In the genomic region with DNA sequence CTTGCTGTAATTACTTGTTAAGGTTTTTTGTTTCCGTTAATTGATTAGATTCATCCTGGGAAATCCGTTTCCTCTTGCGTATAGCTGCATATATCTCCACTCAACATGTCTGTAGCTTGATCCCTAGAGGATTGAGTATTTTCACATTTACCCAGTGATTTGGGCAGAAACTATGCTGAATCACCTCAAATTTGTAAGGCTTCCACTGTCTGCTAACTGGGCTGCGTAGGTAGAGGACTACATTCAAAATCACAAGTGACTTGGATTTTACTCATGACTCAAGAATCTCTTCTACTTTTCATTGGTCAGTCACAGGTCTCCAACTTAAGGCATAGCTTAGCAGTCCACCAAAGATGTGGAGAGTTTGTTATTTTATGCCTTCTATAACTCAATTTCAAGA, we compare ENCODE assay signal across 23 cellular contexts.
DNase-seq lines count a peak whose midpoint lies in the region; ATAC-seq, FAIRE-seq and TF ChIP-seq lines count a peak whose summit lies in the region.
"Had no signal": no experiment of that assay in that cellular context is flagged by ENCODE, and none has a peak within 500 bp of the region (broad histone marks: within the 10 kb centered on the region; RNA-seq: fewer than 3 reads in every experiment).

No MANE protein-coding gene starts in this region.

- TF ChIP-seq CTCF in brain microvascular endothelial cell (IDR thresholded peaks at IDR 0.05; ENCODE audit: low read depth, low read length, missing control alignments) (no peak), osteoblast (IDR thresholded peaks at IDR 0.05; ENCODE audit: extremely low read depth, low read depth, low read length) (no peak), smooth muscle cell (IDR thresholded peaks at IDR 0.05; ENCODE audit: borderline replicate concordance, insufficient read depth, poor library complexity, severe bottlenecking) (no peak), transverse colon (IDR thresholded peaks at IDR 0.05) (no peak), nephron progenitor cell (IDR thresholded peaks at IDR 0.05) (no peak)

- H3K79me2 ChIP-seq in osteoblast (ENCODE audit: insufficient read depth, low read length) (no peaks in the 10 kb centered on the region), smooth muscle cell (ENCODE audit: low read depth) (no peaks in the 10 kb centered on the region)

- ATAC-seq in activated T-helper 17 cell treated with anti-CD3 and anti-CD28 coated beads, Interleukin-2, amount 50 U/mL, for 72 hours (replicated peaks): no peak
- ATAC-seq: GM12878 had no signal

- no peak overlapping the region for H3K9ac ChIP-seq in smooth muscle cell (ENCODE audit: low read depth)
- H3K9ac ChIP-seq: BLaER1 had no signal

- no peak for TF ChIP-seq EP300 in transverse colon (IDR thresholded peaks at IDR 0.05; ENCODE audit: low read depth)

- TF ChIP-seq POLR2A in H54 (IDR thresholded peaks at IDR 0.05; ENCODE audit: low read depth, low read length) (no peak), transverse colon (IDR thresholded peaks at IDR 0.05) (no peak)

- 81% methylated on average over 4 of the region's 4 CpGs for WGBS in smooth muscle cell (ENCODE audit: low lambda C conversion rate)
- WGBS in transverse colon (ENCODE audit: low coverage in 1 of 2), 2 donors: 91 to 92% methylated on average over 4 of the region's 4 CpGs

- no peak overlapping the region for H2AFZ ChIP-seq in osteoblast (ENCODE audit: low read length)
- no peak overlapping the region for H2AFZ ChIP-seq in smooth muscle cell (ENCODE audit: low read depth)

- H3K4me1 ChIP-seq in osteoblast (ENCODE audit: insufficient read depth, low read length) (peaks cover 6% of the 10 kb centered on the region), smooth muscle cell (ENCODE audit: low read depth) (no peaks in the 10 kb centered on the region), transverse colon (no peaks in the 10 kb centered on the region)
- H3K4me1 ChIP-seq: BLaER1 had no signal

- H3K4me1 Mint-ChIP-seq in activated T-helper 17 cell treated with anti-CD3 and anti-CD28 coated beads, Interleukin-2, amount 50 U/mL, for 72 hours: no peaks in the 10 kb centered on the region
- no peaks in the 10 kb centered on the region for H3K4me1 Mint-ChIP-seq in nephron progenitor cell
- H3K4me1 Mint-ChIP-seq: B cell; CD14-positive monocyte; CD8-positive, alpha-beta memory T cell had no signal

- H3K36me3 Mint-ChIP-seq in activated T-helper 17 cell treated with anti-CD3 and anti-CD28 coated beads, Interleukin-2, amount 50 U/mL, for 72 hours (ENCODE audit: low read depth): no peaks in the 10 kb centered on the region
- no peaks in the 10 kb centered on the region for H3K36me3 Mint-ChIP-seq in nephron progenitor cell (ENCODE audit: low read depth)
- H3K36me3 Mint-ChIP-seq: CD14-positive monocyte; CD8-positive, alpha-beta memory T cell had no signal

- no peaks in the 10 kb centered on the region for H3F3A ChIP-seq in smooth muscle cell (ENCODE audit: low read depth)

- H3K9me3 ChIP-seq in osteoblast (ENCODE audit: low read depth, low read length) (no peaks in the 10 kb centered on the region), smooth muscle cell (replicated peaks; ENCODE audit: low read depth) (no peaks in the 10 kb centered on the region), transverse colon (no peaks in the 10 kb centered on the region)
- H3K9me3 ChIP-seq: BLaER1 had no signal

- no peak overlapping the region for H3K4me3 ChIP-seq in brain microvascular endothelial cell (ENCODE audit: low read depth, low read length)
- no peak overlapping the region for H3K4me3 ChIP-seq in osteoblast (ENCODE audit: insufficient read depth, low read length)
- H3K4me3 ChIP-seq in smooth muscle cell: no peak overlapping the region
- H3K4me3 ChIP-seq in transverse colon: no peak overlapping the region
- H3K4me3 ChIP-seq: BLaER1, GM12878 had no signal

- H3K36me3 ChIP-seq in brain microvascular endothelial cell (replicated peaks): no peaks in the 10 kb centered on the region
- H3K36me3 ChIP-seq in osteoblast (ENCODE audit: insufficient read depth, low read length): no peaks in the 10 kb centered on the region
- no peaks in the 10 kb centered on the region for H3K36me3 ChIP-seq in smooth muscle cell (ENCODE audit: low read depth)
- H3K36me3 ChIP-seq in transverse colon: peaks cover 0 to 2% (median 0%) of the 10 kb centered on the region in 4 donors
- H3K36me3 ChIP-seq: BLaER1 had no signal

- H3K4me2 ChIP-seq in osteoblast (ENCODE audit: insufficient read depth, low read length): peak overlapping the region; percentile 2
- H3K4me2 ChIP-seq in smooth muscle cell: no peak overlapping the region
- H3K4me2 ChIP-seq: BLaER1 had no signal

- H3K27me3 ChIP-seq in brain microvascular endothelial cell (replicated peaks) (no peaks in the 10 kb centered on the region), osteoblast (ENCODE audit: insufficient read depth, low read length) (no peaks in the 10 kb centered on the region), smooth muscle cell (ENCODE audit: low read depth) (no peaks in the 10 kb centered on the region), transverse colon (no peaks in the 10 kb centered on the region)
- H3K27me3 ChIP-seq: BLaER1 had no signal

- H3K27ac ChIP-seq in brain microvascular endothelial cell: no peak overlapping the region
- peak overlapping the region; percentile 73 for H3K27ac ChIP-seq in osteoblast (ENCODE audit: low read depth, low read length)
- H3K27ac ChIP-seq in smooth muscle cell (ENCODE audit: low read depth): peak overlapping the region; percentile 32
- H3K27ac ChIP-seq in transverse colon: no peak overlapping the region
- H3K27ac ChIP-seq: BLaER1 had no signal

- H3K27ac Mint-ChIP-seq in activated T-helper 17 cell treated with anti-CD3 and anti-CD28 coated beads, Interleukin-2, amount 50 U/mL, for 72 hours: no peak overlapping the region
- no peak overlapping the region for H3K27ac Mint-ChIP-seq in nephron progenitor cell
- H3K27ac Mint-ChIP-seq: B cell; CD14-positive monocyte; CD4-positive, alpha-beta T cell; CD8-positive, alpha-beta memory T cell had no signal

- H3K9me3 Mint-ChIP-seq in activated T-helper 17 cell treated with anti-CD3 and anti-CD28 coated beads, Interleukin-2, amount 50 U/mL, for 72 hours: no peaks in the 10 kb centered on the region
- no peaks in the 10 kb centered on the region for H3K9me3 Mint-ChIP-seq in nephron progenitor cell

- H4K20me1 ChIP-seq in osteoblast (ENCODE audit: insufficient read depth, low read length): no peaks in the 10 kb centered on the region
- no peaks in the 10 kb centered on the region for H4K20me1 ChIP-seq in smooth muscle cell (ENCODE audit: low read depth)
- H4K20me1 ChIP-seq: BLaER1 had no signal

- no peaks in the 10 kb centered on the region for H3K27me3 Mint-ChIP-seq in activated T-helper 17 cell treated with anti-CD3 and anti-CD28 coated beads, Interleukin-2, amount 50 U/mL, for 72 hours
- H3K27me3 Mint-ChIP-seq in nephron progenitor cell (ENCODE audit: low read depth, poor library complexity): no peaks in the 10 kb centered on the region
- H3K27me3 Mint-ChIP-seq: B cell; CD4-positive, alpha-beta T cell; CD8-positive, alpha-beta memory T cell had no signal

- no peak for DNase-seq in H54 (ENCODE audit: insufficient read length, low spot score)
- DNase-seq in brain microvascular endothelial cell: peak; percentile 7
- DNase-seq in osteoblast (ENCODE audit: insufficient read length, low spot score, missing footprints): no peak
- no peak for DNase-seq in smooth muscle cell (lab: John Stamatoyannopoulos, UW; ENCODE audit: unreplicated experiment)
- no peak for DNase-seq in foreskin melanocyte
- no peak for DNase-seq in transverse colon
- DNase-seq in nephron progenitor cell: no peak
- DNase-seq: CD4-positive, alpha-beta T cell; CD8-positive, alpha-beta memory T cell; DMS 273 treated with DMSO at 0.1 percent for 48 hours; DMS79; EL; GDM1; GOT3; H7; HCEC 1CT had no signal

- in situ Hi-C loops in brain microvascular endothelial cell (cut with HindIII; ENCODE audit: low pct_ligation_motif_present, low sequenced_read_pairs) (no loop called here), transverse colon (cut with MboI; ENCODE audit: low pct_ligation_motif_present in 1 of 4, low pct_unique_long_range_greater_than_20kb in 1 of 4, low sequenced_read_pairs in 3 of 4) (no loop called here)

- intact Hi-C loops in transverse colon (cut with DNase I; ENCODE audit: low total_unique reads): no loop called here

- H3K4me3 Mint-ChIP-seq in activated T-helper 17 cell treated with anti-CD3 and anti-CD28 coated beads, Interleukin-2, amount 50 U/mL, for 72 hours: no peak overlapping the region
- no peak overlapping the region for H3K4me3 Mint-ChIP-seq in nephron progenitor cell
- H3K4me3 Mint-ChIP-seq: B cell; CD14-positive monocyte; CD4-positive, alpha-beta T cell; CD8-positive, alpha-beta memory T cell had no signal

- peak; percentile 15 for FAIRE-seq in H54 (lab: Jason Lieb, UNC)
- FAIRE-seq: D721Med, GM12878, GM19239 had no signal

Comparison
In these comparisons a context has a peak if more than half of its experiments do, and no peak if none do; other contexts are left out.
1. H3K27ac ChIP-seq: peak in osteoblast (single experiment) and smooth muscle cell (single experiment); none in brain microvascular endothelial cell (single experiment) and transverse colon (0 of 4).